Comparison of ENCODE assay signal across 13 cellular contexts in genomic region chr1:201396859-201397464, GRCh38. TPM values are rescaled to one million over a fixed set of nuclear protein-coding genes. Genes with fewer than 3 reads are reported as not detected.
A peak's percentile ranks its signal among the peaks of the same experiment; 100 is the strongest.
DNase-seq lines count a peak whose midpoint lies in the region; ATAC-seq and TF ChIP-seq lines count a peak whose summit lies in the region.
"Had no signal": no experiment of that assay in that cellular context is flagged by ENCODE, and none has a peak within 500 bp of the region (broad histone marks: within the 10 kb centered on the region; RNA-seq: fewer than 3 reads in every experiment).

No MANE protein-coding gene starts in this region.

- H3K9me3 ChIP-seq in duodenal mucosa (ENCODE audit: control insufficient read depth in 1 of 2, low read length in 2 of 2) (no peaks in the 10 kb centered on the region), muscle layer of duodenum (ENCODE audit: control insufficient read depth in 1 of 2, low read length in 2 of 2) (no peaks in the 10 kb centered on the region), Karpas-422 (ENCODE audit: low read length) (no peaks in the 10 kb centered on the region)

- H3K36me3 ChIP-seq in duodenal mucosa (ENCODE audit: control insufficient read depth in 1 of 2, insufficient read depth in 2 of 2, low read length in 2 of 2): peaks cover 0 to 4% of the 10 kb centered on the region in 2 donors
- H3K36me3 ChIP-seq in muscle layer of duodenum (ENCODE audit: control insufficient read depth in 1 of 2, insufficient read depth in 2 of 2, low read length in 2 of 2): no peaks in the 10 kb centered on the region
- no peaks in the 10 kb centered on the region for H3K36me3 ChIP-seq in Karpas-422 (ENCODE audit: insufficient read depth, low read length)

- peak; percentile 54 for DNase-seq in HT1080 (ENCODE audit: low read depth)
- no peak for DNase-seq in cerebellar nuclear complex (lab: John Stamatoyannopoulos, UW)
- no peak for DNase-seq in Karpas-422
- DNase-seq: activated T-cell treated with anti-CD3 and anti-CD28 coated beads, Interleukin-2, amount 50 U/mL, for 48 hours; foreskin fibroblast; NCI-H146; stimulated activated naive CD8-positive, alpha-beta T cell treated with anti-CD3 and anti-CD28 coated beads, Interleukin-15, Interleukin-2, amounts not matched to agents 100 U/mL and 50 U/mL, for 24 hours had no signal

- ATAC-seq in GM19452 (IDR thresholded peaks at IDR 0.05; ENCODE audit: unreplicated experiment) (no peak), HG02642 (IDR thresholded peaks at IDR 0.05; ENCODE audit: poor library complexity, unreplicated experiment) (no peak)
- ATAC-seq: stimulated activated naive CD8-positive, alpha-beta T cell treated with anti-CD3 and anti-CD28 coated beads, Interleukin-15, Interleukin-2, amounts not matched to agents 100 U/mL and 50 U/mL, for 24 hours; WTC11 had no signal

- no peak for TF ChIP-seq CTCF in 22Rv1 (IDR thresholded peaks at IDR 0.05)

- H3K4me2 ChIP-seq in Karpas-422 (ENCODE audit: low read depth, low read length, poor library complexity, severe bottlenecking): no peak overlapping the region

- no peaks in the 10 kb centered on the region for H3K79me2 ChIP-seq in Karpas-422 (ENCODE audit: low read length)

- H3K9ac ChIP-seq in duodenal mucosa (ENCODE audit: low read depth in 1 of 2, low read length in 2 of 2) (peak overlapping the region; percentile 92 to 94), Karpas-422 (ENCODE audit: low read length) (no peak overlapping the region)

- no peak overlapping the region for H2AFZ ChIP-seq in Karpas-422 (ENCODE audit: low read length)

- no peaks in the 10 kb centered on the region for H3K27me3 ChIP-seq in duodenal mucosa (ENCODE audit: control insufficient read depth in 1 of 2, insufficient read depth in 2 of 2, low read length in 2 of 2)
- peaks cover 27% of the 10 kb centered on the region for H3K27me3 ChIP-seq in muscle layer of duodenum (ENCODE audit: low read depth, low read length)
- no peaks in the 10 kb centered on the region for H3K27me3 ChIP-seq in Karpas-422 (ENCODE audit: low read length)

- H3K27ac ChIP-seq in 22Rv1 (peak overlapping the region; percentile 72), duodenal mucosa (ENCODE audit: low read depth, low read length) (peak overlapping the region; percentile 94), muscle layer of duodenum (ENCODE audit: low read length) (peak overlapping the region; percentile 87), Karpas-422 (ENCODE audit: low read length) (no peak overlapping the region)

- H3K4me1 ChIP-seq in duodenal mucosa (ENCODE audit: control insufficient read depth in 1 of 2, insufficient read depth in 2 of 2, low read length in 2 of 2): peaks cover 48 to 49% of the 10 kb centered on the region in 2 donors
- H3K4me1 ChIP-seq in muscle layer of duodenum (ENCODE audit: control insufficient read depth in 1 of 2, insufficient read depth in 2 of 2, low read length in 2 of 2): peaks cover 0 to 7% of the 10 kb centered on the region in 2 donors
- H3K4me1 ChIP-seq in Karpas-422 (ENCODE audit: low read length): no peaks in the 10 kb centered on the region

- no peaks in the 10 kb centered on the region for H4K20me1 ChIP-seq in Karpas-422 (ENCODE audit: insufficient read depth, low read depth, low read length)

- H3K4me3 ChIP-seq in duodenal mucosa (ENCODE audit: low read depth in 1 of 2, low read length in 2 of 2): peak overlapping the region; percentile 79 to 88
- peak overlapping the region in 1 of 2 donors; percentile 53 for H3K4me3 ChIP-seq in muscle layer of duodenum (ENCODE audit: low read depth in 1 of 2, low read length in 2 of 2)
- no peak overlapping the region for H3K4me3 ChIP-seq in Karpas-422 (ENCODE audit: low read length)

- no peaks in the 10 kb centered on the region for H3K9me2 ChIP-seq in Karpas-422 (replicated peaks; ENCODE audit: insufficient read depth, low read length)

RNA-seq across cellular contexts. Expression of gene LAD1, which starts 2.2 kb away (rescaled TPM):
- total RNA-seq in HT1080 (2014; rRNA removed; shearing (Covaris generic)): not detected in 2 replicates
- polyA plus RNA-seq in HT1080 (2015; cell fraction: cytosol; rRNA removed): not detected in 2 replicates
- polyA plus RNA-seq in HT1080 (2015; cell fraction: nucleus; rRNA removed): not detected in 2 replicates
- 0.76 and 1.2 TPM in 2 replicates for total RNA-seq in Karpas-422 (2014; rRNA removed; shearing (Covaris generic); ENCODE audit: low replicate concordance)

RNA-seq across cellular contexts. Expression of gene TNNT2, which starts 19.5 kb away (rescaled TPM):
- total RNA-seq in HT1080 (2014; rRNA removed; shearing (Covaris generic)): not detected in 2 replicates
- polyA plus RNA-seq in HT1080 (2015; cell fraction: cytosol; rRNA removed): not detected in 2 replicates
- polyA plus RNA-seq in HT1080 (2015; cell fraction: nucleus; rRNA removed): not detected in 2 replicates
- 0.11 and 0.37 TPM in 2 replicates for total RNA-seq in Karpas-422 (2014; rRNA removed; shearing (Covaris generic); ENCODE audit: low replicate concordance)

RNA-seq across cellular contexts. Expression of gene TNNI1, which starts 24.6 kb away (rescaled TPM):
- total RNA-seq in HT1080 (2014; rRNA removed; shearing (Covaris generic)): not detected in 2 replicates
- not detected in 2 replicates for polyA plus RNA-seq in HT1080 (2015; cell fraction: cytosol; rRNA removed)
- polyA plus RNA-seq in HT1080 (2015; cell fraction: nucleus; rRNA removed): not detected in 2 replicates
- total RNA-seq in Karpas-422 (2014; rRNA removed; shearing (Covaris generic); ENCODE audit: low replicate concordance): 333 and 375 TPM in 2 replicates

Comparison
In these comparisons a context has a peak if more than half of its experiments do, and no peak if none do; other contexts are left out.
1. RNA of gene TNNI1, which starts 24.6 kb away (total RNA-seq): 333 to 375 TPM in Karpas-422; not detected in HT1080; every median in the first group is over 100 times any median in the second.